ENCODE assay signal across 29 cellular contexts in the genomic region with DNA sequence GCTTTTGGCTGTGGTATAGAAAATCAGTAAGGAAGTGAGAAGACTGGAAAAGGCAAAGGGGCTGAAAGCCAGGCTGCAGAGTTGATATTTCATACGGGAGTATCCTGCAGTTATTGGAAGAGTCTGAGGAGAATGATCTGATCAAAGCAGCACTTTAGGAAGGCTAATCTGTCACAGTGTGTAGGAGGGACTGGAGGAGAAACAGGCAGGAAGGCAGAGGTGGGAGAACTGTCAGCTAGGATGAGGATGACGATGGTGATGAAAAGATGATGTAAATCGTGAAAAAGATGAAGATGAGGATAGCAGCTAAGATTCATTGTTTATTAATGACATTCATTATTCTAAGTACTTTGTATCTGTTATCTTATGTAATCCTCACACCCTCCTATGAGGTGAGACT.
"Had no signal": no experiment of that assay in that cellular context is flagged by ENCODE, and none has a peak within 500 bp of the region (broad histone marks: within the 10 kb centered on the region; RNA-seq: fewer than 3 reads in every experiment).

No MANE protein-coding gene starts in this region.

- H3K27me3 ChIP-seq: neutrophil, pancreas, right lobe of liver, testis, tibial artery, transverse colon, uterus had no signal

- H3K36me3 ChIP-seq: neutrophil, pancreas, prostate gland, right lobe of liver, spleen, suprapubic skin, tibial artery, transverse colon, upper lobe of right lung, uterus had no signal

- H3K4me2 ChIP-seq: smooth muscle cell had no signal

- H3K4me3 ChIP-seq: pancreas, prostate gland, right lobe of liver, skin epidermis, smooth muscle cell, spleen, suprapubic skin, testis, tibial artery, transverse colon, upper lobe of right lung, uterus had no signal

- H3K4me1 Mint-ChIP-seq: natural killer cell; stimulated activated memory B cell treated with anti-CD40 and anti-IgM and Interleukin-4, amounts not matched to agents 10 μg/mL and 1 μg/mL and 100 μg/mL, for 72 hours; stimulated activated naive CD8-positive, alpha-beta T cell treated with anti-CD3 and anti-CD28 coated beads, Interleukin-15, amount 100 ng/mL, for 72 hours had no signal

- ATAC-seq: naive thymus-derived CD4-positive, alpha-beta T cell; natural killer cell; pancreas; right cardiac atrium; right lobe of liver; stimulated activated memory B cell treated with anti-CD40 and anti-IgM and Interleukin-4, amounts not matched to agents 10 μg/mL and 1 μg/mL and 100 μg/mL, for 72 hours; stimulated activated naive CD8-positive, alpha-beta T cell treated with anti-CD3 and anti-CD28 coated beads, Interleukin-15, amount 100 ng/mL, for 72 hours; stimulated activated naive CD8-positive, alpha-beta T cell treated with anti-CD3 and anti-CD28 coated beads, Interleukin-15, Interleukin-2, amounts not matched to agents 100 U/mL and 50 U/mL, for 24 hours; upper lobe of right lung had no signal

- H3K9me3 Mint-ChIP-seq: naive thymus-derived CD4-positive, alpha-beta T cell; natural killer cell; nephron; neural crest cell; stimulated activated memory B cell treated with anti-CD40 and anti-IgM and Interleukin-4, amounts not matched to agents 10 μg/mL and 1 μg/mL and 100 μg/mL, for 72 hours; stimulated activated naive CD8-positive, alpha-beta T cell treated with anti-CD3 and anti-CD28 coated beads, Interleukin-15, amount 100 ng/mL, for 72 hours; type B pancreatic cell had no signal

- H3K36me3 Mint-ChIP-seq: naive thymus-derived CD4-positive, alpha-beta T cell; natural killer cell; stimulated activated memory B cell treated with anti-CD40 and anti-IgM and Interleukin-4, amounts not matched to agents 10 μg/mL and 1 μg/mL and 100 μg/mL, for 72 hours; type B pancreatic cell had no signal

- H3K27me3 Mint-ChIP-seq: stimulated activated naive CD8-positive, alpha-beta T cell treated with anti-CD3 and anti-CD28 coated beads, Interleukin-15, amount 100 ng/mL, for 72 hours had no signal

- H3K27ac Mint-ChIP-seq: naive thymus-derived CD4-positive, alpha-beta T cell; natural killer cell; nephron; stimulated activated memory B cell treated with anti-CD40 and anti-IgM and Interleukin-4, amounts not matched to agents 10 μg/mL and 1 μg/mL and 100 μg/mL, for 72 hours; type B pancreatic cell had no signal

- DNase-seq: naive thymus-derived CD4-positive, alpha-beta T cell; natural killer cell; pancreas; right cardiac atrium; right lobe of liver; spleen; stimulated activated CD4-positive, alpha-beta T cell treated with anti-CD3 and anti-CD28 coated beads, Interleukin-12 subunit alpha, Interleukin-12 subunit beta, amount 100 ng/mL, for 4 hours; stimulated activated CD4-positive, alpha-beta T cell treated with anti-CD3 and anti-CD28 coated beads, Interleukin-1b, Interleukin-23, amount 100 ng/mL, for 48 hours; stimulated activated CD4-positive, alpha-beta T cell treated with anti-CD3 and anti-CD28 coated beads, Interleukin-4, amount 100 ng/mL, for 1 hour; stimulated activated CD4-positive, alpha-beta T cell treated with anti-CD3 and anti-CD28 coated beads, Interleukin-4, amount 100 ng/mL, for 4 hours; stimulated activated CD8-positive, alpha-beta memory T cell treated with anti-CD3 and anti-CD28 coated beads, Interleukin-4, amount 100 ng/mL, for 48 hours; stimulated activated naive CD4-positive, alpha-beta T cell; stimulated activated naive CD8-positive, alpha-beta T cell treated with anti-CD3 and anti-CD28 coated beads, Interleukin-15, amount 100 ng/mL, for 72 hours; stimulated activated naive CD8-positive, alpha-beta T cell treated with anti-CD3 and anti-CD28 coated beads, Interleukin-15, Interleukin-2, amounts not matched to agents 100 U/mL and 50 U/mL, for 24 hours; substantia nigra; testis; tibial artery; transverse colon; upper lobe of right lung; uterus had no signal

- H3K4me3 Mint-ChIP-seq: naive thymus-derived CD4-positive, alpha-beta T cell; natural killer cell; nephron; neural crest cell; stimulated activated memory B cell treated with anti-CD40 and anti-IgM and Interleukin-4, amounts not matched to agents 10 μg/mL and 1 μg/mL and 100 μg/mL, for 72 hours; stimulated activated naive CD8-positive, alpha-beta T cell treated with anti-CD3 and anti-CD28 coated beads, Interleukin-15, amount 100 ng/mL, for 72 hours; type B pancreatic cell had no signal

- H3K27ac ChIP-seq: neutrophil, pancreas, prostate gland, right lobe of liver, skin epidermis, spleen, suprapubic skin, testis, tibial artery, transverse colon, upper lobe of right lung, uterus had no signal

- H3K4me1 ChIP-seq: pancreas, prostate gland, right lobe of liver, spleen, suprapubic skin, testis, tibial artery, transverse colon, upper lobe of right lung, uterus had no signal

- H3K9me3 ChIP-seq: neutrophil, pancreas, prostate gland, right lobe of liver, spleen, suprapubic skin, testis, tibial artery, transverse colon, upper lobe of right lung, uterus had no signal
